1 cellular context compared by ENCODE assay signal in genomic region chr2:105337122-105338019, GRCh38.
TF ChIP-seq lines count a peak whose summit lies in the region.

C2orf49 (plus strand) TSS chr2:105337540; CDS start chr2:105337588, 48 bp downstream.

TF ChIP-seq in WTC11, 78 proteins besides CTCF, POLR2A, EP300 and RAD21 (continued from another document):
- TF ChIP-seq ZNF512 (CRISPR knock-in tag; IDR thresholded peaks at IDR 0.05; ENCODE audit: borderline replicate concordance) (no peak), ZNF532 (CRISPR knock-in tag; IDR thresholded peaks at IDR 0.05; ENCODE audit: borderline replicate concordance) (no peak), ATF2 (CRISPR knock-in tag; IDR thresholded peaks at IDR 0.05; ENCODE audit: borderline replicate concordance, low read depth) (no peak)
